Comparison of ENCODE assay signal across 35 cellular contexts in genomic region chr15:79602731-79603130, GRCh38.
"Had no signal": no experiment of that assay in that cellular context is flagged by ENCODE, and none has a peak within 500 bp of the region (broad histone marks: within the 10 kb centered on the region; RNA-seq: fewer than 3 reads in every experiment).

No MANE protein-coding gene starts in this region.

- H3K27me3 ChIP-seq: ovary had no signal

- H3K36me3 ChIP-seq: breast epithelium, esophagus squamous epithelium, left lung, ovary, thoracic aorta, WERI-Rb-1 had no signal

- H3K4me1 ChIP-seq: breast epithelium, esophagus squamous epithelium, left lung had no signal

- H3K4me1 Mint-ChIP-seq: activated CD4-positive, alpha-beta memory T cell treated with anti-CD3 and anti-CD28 coated beads, Interleukin-2, amount 10 ng/mL, durations not matched to agents 7 days and 5 days; activated T-helper 17 cell treated with anti-CD3 and anti-CD28 coated beads, Interleukin-2, amount 50 U/mL, for 72 hours; central memory CD8-positive, alpha-beta T cell; stimulated activated effector memory CD8-positive, alpha-beta T cell treated with anti-CD3 and anti-CD28 coated beads, Interleukin-12 subunit alpha, Interleukin-12 subunit beta, amount 100 ng/mL, for 72 hours; T-helper 17 cell had no signal

- FAIRE-seq: colon, endometrium, frontal cortex, small intestine, urothelium cell line had no signal

- DNase-seq: activated CD4-positive, alpha-beta memory T cell treated with anti-CD3 and anti-CD28 coated beads, Interleukin-2, amount 10 ng/mL, durations not matched to agents 7 days and 5 days; activated CD4-positive, alpha-beta T cell treated with anti-CD3 and anti-CD28 coated beads for 48 hours; activated CD8-positive, alpha-beta memory T cell treated with anti-CD3 and anti-CD28 coated beads, Interleukin-2, amount 50 U/mL, for 48 hours; activated gamma-delta T cell treated with Interleukin-2 at 50 U/mL for 16 hours; activated naive CD4-positive, alpha-beta T cell treated with anti-CD3 and anti-CD28 coated beads, Interleukin-2, amount 50 U/mL, for 16 hours; activated T-cell treated with anti-CD3 and anti-CD28 coated beads, Interleukin-2, amount 50 U/mL, for 24 hours; amniotic stem cell; dermis blood vessel endothelial cell; effector CD4-positive, alpha-beta T cell; esophagus squamous epithelium; kidney glomerular epithelial cell; left lung; mucosa of descending colon; naive thymus-derived CD4-positive, alpha-beta T cell; ovary; small intestine; stimulated activated CD4-positive, alpha-beta T cell treated with anti-CD3 and anti-CD28 coated beads, Interleukin-4, amount 100 ng/mL, for 24 hours; T-helper 17 cell; T1000; trophoblast cell; WERI-Rb-1 had no signal

- H3K36me3 Mint-ChIP-seq: stimulated activated effector memory CD8-positive, alpha-beta T cell treated with anti-CD3 and anti-CD28 coated beads, Interleukin-12 subunit alpha, Interleukin-12 subunit beta, amount 100 ng/mL, for 72 hours had no signal

- ATAC-seq: activated CD4-positive, CD25-positive, alpha-beta regulatory T cell treated with anti-CD3 and anti-CD28 coated beads, Interleukin-2, amount 50 U/mL, for 24 hours; activated T-helper 17 cell treated with anti-CD3 and anti-CD28 coated beads, Interleukin-2, amount 50 U/mL, for 72 hours; left lung; mucosa of descending colon; naive thymus-derived CD4-positive, alpha-beta T cell; sciatic nerve; stimulated activated effector memory CD8-positive, alpha-beta T cell treated with anti-CD3 and anti-CD28 coated beads, Interleukin-12 subunit alpha, Interleukin-12 subunit beta, amount 100 ng/mL, for 72 hours; T-helper 17 cell had no signal

- H3K9me3 ChIP-seq: breast epithelium, esophagus squamous epithelium, left lung, mucosa of descending colon, ovary, thoracic aorta had no signal

- H3K27ac ChIP-seq: breast epithelium, epithelial cell of prostate, esophagus squamous epithelium, left lung, ovary, thoracic aorta had no signal

- H3K9me3 Mint-ChIP-seq: activated CD4-positive, alpha-beta memory T cell treated with anti-CD3 and anti-CD28 coated beads, Interleukin-2, amount 10 ng/mL, durations not matched to agents 7 days and 5 days; activated T-cell treated with anti-CD3 and anti-CD28 coated beads, Interleukin-2, amount 50 U/mL, for 24 hours; activated T-helper 17 cell treated with anti-CD3 and anti-CD28 coated beads, Interleukin-2, amount 50 U/mL, for 72 hours; central memory CD8-positive, alpha-beta T cell; stimulated activated effector memory CD8-positive, alpha-beta T cell treated with anti-CD3 and anti-CD28 coated beads, Interleukin-12 subunit alpha, Interleukin-12 subunit beta, amount 100 ng/mL, for 72 hours; stimulated activated naive CD8-positive, alpha-beta T cell treated with anti-CD3 and anti-CD28 coated beads, Interleukin-15, Interleukin-2, amounts not matched to agents 100 ng/mL and 50 ng/mL, for 24 hours had no signal

- H3K27ac Mint-ChIP-seq: activated CD4-positive, alpha-beta memory T cell treated with anti-CD3 and anti-CD28 coated beads, Interleukin-2, amount 10 ng/mL, durations not matched to agents 7 days and 5 days; activated T-cell treated with anti-CD3 and anti-CD28 coated beads, Interleukin-2, amount 50 U/mL, for 24 hours; activated T-helper 17 cell treated with anti-CD3 and anti-CD28 coated beads, Interleukin-2, amount 50 U/mL, for 72 hours; naive thymus-derived CD4-positive, alpha-beta T cell; progenitor cell of endocrine pancreas; stimulated activated effector memory CD8-positive, alpha-beta T cell treated with anti-CD3 and anti-CD28 coated beads, Interleukin-12 subunit alpha, Interleukin-12 subunit beta, amount 100 ng/mL, for 72 hours; stimulated activated naive CD8-positive, alpha-beta T cell treated with anti-CD3 and anti-CD28 coated beads, Interleukin-15, Interleukin-2, amounts not matched to agents 100 ng/mL and 50 ng/mL, for 24 hours; T-helper 17 cell had no signal

- H3K4me3 Mint-ChIP-seq: activated CD4-positive, alpha-beta memory T cell treated with anti-CD3 and anti-CD28 coated beads, Interleukin-2, amount 10 ng/mL, durations not matched to agents 7 days and 5 days; activated T-cell treated with anti-CD3 and anti-CD28 coated beads, Interleukin-2, amount 50 U/mL, for 24 hours; activated T-helper 17 cell treated with anti-CD3 and anti-CD28 coated beads, Interleukin-2, amount 50 U/mL, for 72 hours; central memory CD8-positive, alpha-beta T cell; naive thymus-derived CD4-positive, alpha-beta T cell; stimulated activated effector memory CD8-positive, alpha-beta T cell treated with anti-CD3 and anti-CD28 coated beads, Interleukin-12 subunit alpha, Interleukin-12 subunit beta, amount 100 ng/mL, for 72 hours; stimulated activated naive CD8-positive, alpha-beta T cell treated with anti-CD3 and anti-CD28 coated beads, Interleukin-15, Interleukin-2, amounts not matched to agents 100 ng/mL and 50 ng/mL, for 24 hours; T-helper 17 cell had no signal

- H3K4me3 ChIP-seq: breast epithelium, esophagus squamous epithelium, left lung, mucosa of descending colon, ovary, thoracic aorta had no signal
